ENCODE assay signal across 8 cellular contexts in genomic region chr3:107740992-107741896, GRCh38.
DNase-seq lines count a peak whose midpoint lies in the region; TF ChIP-seq lines count a peak whose summit lies in the region.

No MANE protein-coding gene starts in this region.

- H3K4me3 Mint-ChIP-seq in endothelial cell (ENCODE audit: unreplicated experiment) (no peak overlapping the region), progenitor cell of endocrine pancreas (ENCODE audit: low read depth) (no peak overlapping the region)

- TF ChIP-seq CTCF in endothelial cell (IDR thresholded peaks at IDR 0.05; ENCODE audit: unreplicated experiment) (peak; percentile 19), progenitor cell of endocrine pancreas (IDR thresholded peaks at IDR 0.05; ENCODE audit: unreplicated experiment) (peak; percentile 57)

- H3K9me3 Mint-ChIP-seq in endothelial cell (ENCODE audit: unreplicated experiment) (no peaks in the 10 kb centered on the region), progenitor cell of endocrine pancreas (ENCODE audit: low read depth) (no peaks in the 10 kb centered on the region)

- peak; percentile 44 for DNase-seq in DMS 273 (lab: John Stamatoyannopoulos, UW; ENCODE audit: unreplicated experiment)
- DNase-seq in DMS 273 treated with DMSO at 0.1 percent for 48 hours (lab: John Stamatoyannopoulos, UW): no peak
- DNase-seq in NCI-H2227 treated with DMSO at 0.1 percent for 48 hours (lab: John Stamatoyannopoulos, UW): peak; percentile 5
- no peak for DNase-seq in endothelial cell (ENCODE audit: low spot score)
- no peak for DNase-seq in progenitor cell of endocrine pancreas (ENCODE audit: low spot score, unreplicated experiment)
- no peak for DNase-seq in UCSD-AML1 (lab: John Stamatoyannopoulos, UW; ENCODE audit: unreplicated experiment)
- DNase-seq in NCI-H2029 treated with DMSO at 0.1 percent for 48 hours (lab: John Stamatoyannopoulos, UW): no peak
- DNase-seq in SK-N-DZ (ENCODE audit: low spot score): no peak

- peaks cover 3% of the 10 kb centered on the region for H3K27me3 Mint-ChIP-seq in endothelial cell (ENCODE audit: unreplicated experiment)
- H3K27me3 Mint-ChIP-seq in progenitor cell of endocrine pancreas: no peaks in the 10 kb centered on the region

- H3K4me1 Mint-ChIP-seq in endothelial cell (ENCODE audit: unreplicated experiment): peaks cover 16% of the 10 kb centered on the region
- peaks cover 13% of the 10 kb centered on the region for H3K4me1 Mint-ChIP-seq in progenitor cell of endocrine pancreas (ENCODE audit: low read depth)

- H3K36me3 Mint-ChIP-seq in endothelial cell (ENCODE audit: low read depth, unreplicated experiment) (no peaks in the 10 kb centered on the region), progenitor cell of endocrine pancreas (ENCODE audit: insufficient read depth) (peaks cover 2% of the 10 kb centered on the region)

- H3K27ac Mint-ChIP-seq in endothelial cell (ENCODE audit: unreplicated experiment) (no peak overlapping the region), progenitor cell of endocrine pancreas (no peak overlapping the region)

Comparison
In these comparisons a context has a peak if more than half of its experiments do, and no peak if none do; other contexts are left out.
1. DNase-seq: peak in DMS 273 (single experiment) and NCI-H2227 treated with DMSO at 0.1 percent for 48 hours (single experiment); none in DMS 273 treated with DMSO at 0.1 percent for 48 hours (single experiment), endothelial cell (single experiment), progenitor cell of endocrine pancreas (single experiment), UCSD-AML1 (single experiment), NCI-H2029 treated with DMSO at 0.1 percent for 48 hours (single experiment) and SK-N-DZ (single experiment).